8 cellular contexts compared by ENCODE assay signal in the genomic region with DNA sequence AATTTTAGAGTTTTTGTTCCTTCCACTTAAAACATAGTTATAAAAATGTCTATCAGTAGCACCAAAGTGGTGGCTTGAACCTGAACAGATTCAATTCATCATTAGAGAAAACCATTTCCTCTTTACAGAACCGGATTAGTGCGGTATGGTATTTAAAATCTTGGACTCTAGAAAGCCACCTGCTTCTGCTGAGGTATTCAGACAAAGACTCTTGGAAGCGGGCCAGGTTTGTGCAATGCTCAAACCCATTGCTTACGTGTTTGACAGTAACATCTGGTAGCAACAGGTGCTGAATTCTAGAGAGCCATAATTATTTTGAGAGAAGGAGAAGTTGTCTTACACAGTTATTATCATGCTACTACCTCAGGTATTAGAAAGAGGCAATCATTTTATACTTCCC.
DNase-seq lines count a peak whose midpoint lies in the region; ATAC-seq, FAIRE-seq and TF ChIP-seq lines count a peak whose summit lies in the region.

No MANE protein-coding gene starts in this region.

- H3K27ac ChIP-seq in lower lobe of right lung = no peak overlapping the region

- no peak for FAIRE-seq in frontal cortex (lab: Jason Lieb, UNC)

- no peaks in the 10 kb centered on the region for H3K4me1 ChIP-seq in lower lobe of right lung

- ATAC-seq in GM18907 (IDR thresholded peaks at IDR 0.05; ENCODE audit: unreplicated experiment) (peak; percentile 89), HG03439 (IDR thresholded peaks at IDR 0.05; ENCODE audit: unreplicated experiment) (peak; percentile 84), lower lobe of right lung (no peak)

- H3K4me3 ChIP-seq in lower lobe of right lung = no peak overlapping the region

- DNase-seq in NCI-H510A treated with DMSO at 0.1 percent for 48 hours (lab: John Stamatoyannopoulos, UW) = peak; percentile 99
- peak; percentile 52 for DNase-seq in lower lobe of right lung
- DNase-seq in pons (ENCODE audit: low spot score) = no peak
- DNase-seq in GM10248 (ENCODE audit: extremely low spot score) = no peak
- no peak for DNase-seq in frontal cortex (ENCODE audit: low spot score in 2 of 2)
- no peak for DNase-seq in SKM-1 (lab: John Stamatoyannopoulos, UW; ENCODE audit: unreplicated experiment)

- H3K36me3 ChIP-seq in lower lobe of right lung = no peaks in the 10 kb centered on the region

- no peaks in the 10 kb centered on the region for H3K9me3 ChIP-seq in lower lobe of right lung

- POLR2A ChIA-PET in GM10248 (lab: Yijun Ruan, JAX) = no interaction called here

- intact Hi-C loops in lower lobe of right lung (cut with DNase I) = no loop called here

- no peaks in the 10 kb centered on the region for H3K27me3 ChIP-seq in lower lobe of right lung (ENCODE audit: low read depth)

- CTCF ChIA-PET in GM10248 (lab: Yijun Ruan, JAX) = no interaction called here

- TF ChIP-seq CTCF in lower lobe of right lung (IDR thresholded peaks at IDR 0.05) = no peak
- no peak for TF ChIP-seq CTCF in GM10248 (IDR thresholded peaks at IDR 0.05; ENCODE audit: control extremely low read depth, extremely low read depth, low read depth, missing control alignments)

Comparison
In these comparisons a context has a peak if more than half of its experiments do, and no peak if none do; other contexts are left out.
1. ATAC-seq: peak in GM18907 (single experiment) and HG03439 (single experiment); none in lower lobe of right lung (0 of 2).
2. DNase-seq: peak in NCI-H510A treated with DMSO at 0.1 percent for 48 hours (single experiment) and lower lobe of right lung (single experiment); none in pons (single experiment), GM10248 (single experiment), frontal cortex (0 of 2) and SKM-1 (single experiment).